In genomic region chr1:8545078-8545477, GRCh38 we compare ENCODE assay signal across 1 cellular context.
TF ChIP-seq lines count a peak whose summit lies in the region.

No MANE protein-coding gene starts in this region.

TF ChIP-seq in GM12878, 131 proteins besides CTCF, POLR2A, EP300 and RAD21 (continued from another document):
- TF ChIP-seq SUZ12 (IDR thresholded peaks at IDR 0.05; ENCODE audit: unreplicated experiment), result no peak
- TF ChIP-seq PAX8 (IDR thresholded peaks at IDR 0.05), result no peak
- no peak for TF ChIP-seq WRNIP1 (IDR thresholded peaks at IDR 0.05; ENCODE audit: borderline replicate concordance, low read depth, low read length)
